ENCODE assay signal across 21 cellular contexts in the genomic region with DNA sequence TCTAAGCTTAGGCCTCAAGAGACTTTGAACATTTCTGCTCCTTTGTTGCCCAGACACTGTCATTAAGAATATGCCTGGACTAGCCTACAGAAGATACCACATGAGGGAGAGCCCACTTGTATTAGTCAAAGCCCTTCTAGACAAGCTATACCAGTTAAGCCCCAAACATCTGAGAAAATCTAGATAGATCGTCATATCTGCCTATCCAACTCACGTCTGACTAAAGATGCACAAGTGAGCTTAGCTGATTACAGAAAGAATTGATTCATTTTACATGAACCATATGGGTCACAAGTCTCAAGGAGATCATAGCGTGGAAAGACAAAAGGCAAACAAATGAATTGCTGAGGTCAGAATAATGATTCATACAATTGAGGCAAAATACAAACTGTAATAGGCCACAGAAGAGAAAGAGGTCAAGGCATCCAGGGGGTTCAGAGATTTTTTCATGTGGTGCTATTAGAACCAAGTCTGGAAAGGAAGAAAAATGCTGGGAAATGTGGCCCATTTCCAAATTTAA.
DNase-seq lines count a peak whose midpoint lies in the region; ATAC-seq, FAIRE-seq and TF ChIP-seq lines count a peak whose summit lies in the region.
"Had no signal": no experiment of that assay in that cellular context is flagged by ENCODE, and none has a peak within 500 bp of the region (broad histone marks: within the 10 kb centered on the region; RNA-seq: fewer than 3 reads in every experiment).

No MANE protein-coding gene starts in this region.

- H3K9me3 ChIP-seq in astrocyte (ENCODE audit: insufficient read depth, low read depth, low read length) (no peaks in the 10 kb centered on the region), fibroblast of lung (ENCODE audit: control insufficient read depth, insufficient read depth, low read depth, low read length) (no peaks in the 10 kb centered on the region), neuronal stem cell (replicated peaks in 1 of 2; ENCODE audit: control insufficient read depth in 2 of 2, insufficient read depth in 1 of 2, low read depth in 1 of 2, low read length in 2 of 2) (no peaks in the 10 kb centered on the region)
- H3K9me3 ChIP-seq: A549; BLaER1 treated with 17β-estradiol and CSF1 and Interleukin-3, amounts not matched to agents 10 nM and 100 nM; SK-N-SH had no signal

- no peak overlapping the region for H3K23ac ChIP-seq in neuronal stem cell (ENCODE audit: low read depth, low read length, poor library complexity)

- H3K36me3 ChIP-seq in astrocyte (ENCODE audit: insufficient read depth, low read length) (no peaks in the 10 kb centered on the region), fibroblast of lung (ENCODE audit: control insufficient read depth, insufficient read depth, low read length) (no peaks in the 10 kb centered on the region), neuronal stem cell (replicated peaks in 1 of 2; ENCODE audit: control insufficient read depth in 2 of 2, insufficient read depth in 2 of 2, low read length in 2 of 2) (no peaks in the 10 kb centered on the region)
- H3K36me3 ChIP-seq: BLaER1 treated with 17β-estradiol and CSF1 and Interleukin-3, amounts not matched to agents 10 nM and 100 nM had no signal

- H2BK120ac ChIP-seq in neuronal stem cell (ENCODE audit: low read depth, low read length), result no peak overlapping the region

- no peaks in the 10 kb centered on the region for H3K79me1 ChIP-seq in neuronal stem cell (ENCODE audit: low read depth, low read length)

- no peak overlapping the region for H2BK12ac ChIP-seq in neuronal stem cell (ENCODE audit: low read length)

- H3K27me3 ChIP-seq in astrocyte (ENCODE audit: insufficient read depth, low read length), result no peaks in the 10 kb centered on the region
- no peaks in the 10 kb centered on the region for H3K27me3 ChIP-seq in fibroblast of lung (ENCODE audit: control insufficient read depth, insufficient read depth, low read length)
- H3K27me3 ChIP-seq in neuronal stem cell (ENCODE audit: control insufficient read depth in 3 of 3, insufficient read depth in 3 of 3, low read depth in 1 of 3, low read length in 3 of 3), result no peaks in the 10 kb centered on the region
- no peaks in the 10 kb centered on the region for H3K27me3 ChIP-seq in dorsolateral prefrontal cortex
- H3K27me3 ChIP-seq: BLaER1 treated with 17β-estradiol and CSF1 and Interleukin-3, amounts not matched to agents 10 nM and 100 nM had no signal

- no peak overlapping the region for H3K14ac ChIP-seq in neuronal stem cell (ENCODE audit: low read length)

- H4K20me1 ChIP-seq in astrocyte (ENCODE audit: insufficient read depth, low read length), result no peaks in the 10 kb centered on the region
- H4K20me1 ChIP-seq in fibroblast of lung (ENCODE audit: control insufficient read depth, extremely low read depth, insufficient read depth, low read length), result no peaks in the 10 kb centered on the region
- H4K20me1 ChIP-seq: BLaER1 treated with 17β-estradiol and CSF1 and Interleukin-3, amounts not matched to agents 10 nM and 100 nM had no signal

- no peak for TF ChIP-seq CTCF in astrocyte (IDR thresholded peaks at IDR 0.05; ENCODE audit: insufficient read depth, low read depth, low read length)
- TF ChIP-seq CTCF in fibroblast of lung (conservative IDR thresholded peaks at IDR 0.05 in 1 of 2, IDR thresholded peaks at IDR 0.05 in 1 of 2; ENCODE audit: low read depth in 1 of 2, low read length in 2 of 2), result no peak
- TF ChIP-seq CTCF in dorsolateral prefrontal cortex (IDR thresholded peaks at IDR 0.05 in 54 of 56, conservative IDR thresholded peaks at IDR 0.05 in 2 of 56; ENCODE audit: low read depth in 1 of 56, partially characterized antibody in 56 of 56), result no peak

- no peak overlapping the region for H3K9ac ChIP-seq in astrocyte (ENCODE audit: low read length)
- no peak overlapping the region for H3K9ac ChIP-seq in fibroblast of lung (ENCODE audit: insufficient read depth, low read length)
- no peak overlapping the region for H3K9ac ChIP-seq in neuronal stem cell (ENCODE audit: low read depth, low read length, poor library complexity)
- H3K9ac ChIP-seq: BLaER1 treated with 17β-estradiol and CSF1 and Interleukin-3, amounts not matched to agents 10 nM and 100 nM; SK-N-SH had no signal

- H3K4me2 ChIP-seq in astrocyte (ENCODE audit: low read length) (no peak overlapping the region), fibroblast of lung (ENCODE audit: extremely low read depth, insufficient read depth, low read length) (no peak overlapping the region), neuronal stem cell (ENCODE audit: insufficient read depth, low read length, poor library complexity, severe bottlenecking) (no peak overlapping the region)
- H3K4me2 ChIP-seq: A549; BLaER1 treated with 17β-estradiol and CSF1 and Interleukin-3, amounts not matched to agents 10 nM and 100 nM; SK-N-SH had no signal

- CTCF ChIA-PET in activated naive CD4-positive, alpha-beta T cell treated with anti-CD3 and anti-CD28 coated beads, Interleukin-2, amount 10 ng/mL, durations not matched to agents 7 days and 5 days (lab: Charles Lee), result no interaction called here

- no peaks in the 10 kb centered on the region for H3K27me3 Mint-ChIP-seq in astrocyte (ENCODE audit: low read depth, unreplicated experiment)
- no peaks in the 10 kb centered on the region for H3K27me3 Mint-ChIP-seq in activated naive CD4-positive, alpha-beta T cell treated with anti-CD3 and anti-CD28 coated beads, Interleukin-2, amount 10 ng/mL, durations not matched to agents 7 days and 5 days
- H3K27me3 Mint-ChIP-seq: CD4-positive, alpha-beta T cell had no signal

- H2AFZ ChIP-seq in astrocyte (ENCODE audit: low read depth, low read length) (no peak overlapping the region), fibroblast of lung (ENCODE audit: low read length) (no peak overlapping the region), neuronal stem cell (ENCODE audit: low read length) (peak overlapping the region; percentile 47)

- H3K4me3 ChIP-seq in astrocyte (ENCODE audit: insufficient read depth, low read depth, low read length), result no peak overlapping the region
- H3K4me3 ChIP-seq in fibroblast of lung (replicated peaks in 1 of 4; ENCODE audit: control extremely low read depth in 1 of 4, insufficient read depth in 1 of 4, low read depth in 3 of 4, low read length in 4 of 4), result no peak overlapping the region
- no peak overlapping the region for H3K4me3 ChIP-seq in neuronal stem cell (ENCODE audit: low read length in 2 of 2)
- H3K4me3 ChIP-seq in dorsolateral prefrontal cortex, result no peak overlapping the region
- H3K4me3 ChIP-seq: A549; BLaER1 treated with 17β-estradiol and CSF1 and Interleukin-3, amounts not matched to agents 10 nM and 100 nM had no signal

- peak overlapping the region; percentile 67 for H3K27ac ChIP-seq in astrocyte (ENCODE audit: low read depth, low read length)
- no peak overlapping the region for H3K27ac ChIP-seq in fibroblast of lung (ENCODE audit: insufficient read depth, low read length)
- no peak overlapping the region for H3K27ac ChIP-seq in neuronal stem cell (replicated peaks; ENCODE audit: low read length)
- H3K27ac ChIP-seq in dorsolateral prefrontal cortex, result no peak overlapping the region
- H3K27ac ChIP-seq: A549; BLaER1 treated with 17β-estradiol and CSF1 and Interleukin-3, amounts not matched to agents 10 nM and 100 nM had no signal

- H3K9me3 Mint-ChIP-seq in astrocyte (ENCODE audit: unreplicated experiment), result peaks cover 1% of the 10 kb centered on the region
- H3K9me3 Mint-ChIP-seq in activated naive CD4-positive, alpha-beta T cell treated with anti-CD3 and anti-CD28 coated beads, Interleukin-2, amount 10 ng/mL, durations not matched to agents 7 days and 5 days, result peaks cover 11% of the 10 kb centered on the region

- no peak overlapping the region for H3K27ac Mint-ChIP-seq in astrocyte (ENCODE audit: unreplicated experiment)
- no peak overlapping the region for H3K27ac Mint-ChIP-seq in activated naive CD4-positive, alpha-beta T cell treated with anti-CD3 and anti-CD28 coated beads, Interleukin-2, amount 10 ng/mL, durations not matched to agents 7 days and 5 days
- H3K27ac Mint-ChIP-seq: CD4-positive, alpha-beta T cell had no signal

- H4K91ac ChIP-seq in neuronal stem cell (ENCODE audit: low read depth, low read length, poor library complexity), result no peak overlapping the region

- H2BK5ac ChIP-seq in neuronal stem cell (ENCODE audit: low read length), result no peak overlapping the region

- DNase-seq in M059J (ENCODE audit: low read depth) (peak; percentile 69), astrocyte (ENCODE audit: low read depth) (peak; percentile 18), fibroblast of lung (ENCODE audit: low read depth in 2 of 2) (peak; percentile 9 to 30), neuronal stem cell (ENCODE audit: low spot score) (no peak), dorsolateral prefrontal cortex (no peak)
- no peak for DNase-seq in activated naive CD4-positive, alpha-beta T cell treated with anti-CD3 and anti-CD28 coated beads, Interleukin-2, amount 10 ng/mL, durations not matched to agents 7 days and 5 days
- DNase-seq: AML-193; CD4-positive, alpha-beta T cell; H7; KBM-7; MM.1S; NCI-H2029; NCI-H446; NCI-H524 treated with DMSO at 0.1 percent for 48 hours; SK-N-SH; SW 1271 had no signal

- H3K4ac ChIP-seq in neuronal stem cell (ENCODE audit: low read length), result no peak overlapping the region

- WGBS in neuronal stem cell (ENCODE audit: extremely low coverage in 2 of 2, insufficient read length in 2 of 2, insufficient replicate concordance in 1 of 2), 2 donors, result no CpG with 5 or more reads among the region's 3 CpGs

- H3K79me2 ChIP-seq in astrocyte (ENCODE audit: insufficient read depth, low read length) (no peaks in the 10 kb centered on the region), fibroblast of lung (ENCODE audit: control insufficient read depth, insufficient read depth, low read length) (no peaks in the 10 kb centered on the region)

- no peaks in the 10 kb centered on the region for H3K36me3 Mint-ChIP-seq in astrocyte (ENCODE audit: low read depth, unreplicated experiment)
- no peaks in the 10 kb centered on the region for H3K36me3 Mint-ChIP-seq in activated naive CD4-positive, alpha-beta T cell treated with anti-CD3 and anti-CD28 coated beads, Interleukin-2, amount 10 ng/mL, durations not matched to agents 7 days and 5 days

- no peak overlapping the region for H4K8ac ChIP-seq in neuronal stem cell (ENCODE audit: low read depth, low read length)

- peaks cover 33% of the 10 kb centered on the region for H3K4me1 ChIP-seq in astrocyte (ENCODE audit: insufficient read depth, low read length)
- H3K4me1 ChIP-seq in fibroblast of lung (ENCODE audit: control insufficient read depth, extremely low read depth, insufficient read depth, low read length), result no peaks in the 10 kb centered on the region
- peaks cover 1 to 16% of the 10 kb centered on the region in 2 donors for H3K4me1 ChIP-seq in neuronal stem cell (ENCODE audit: control insufficient read depth in 2 of 2, insufficient read depth in 1 of 2, low read depth in 1 of 2, low read length in 2 of 2)
- H3K4me1 ChIP-seq: A549 had no signal

- H3K18ac ChIP-seq in neuronal stem cell (ENCODE audit: low read length), result no peak overlapping the region

- intact Hi-C loops in dorsolateral prefrontal cortex (cut with DNase I), result no loop called here

- no peak for ATAC-seq in GM19324 (IDR thresholded peaks at IDR 0.05; ENCODE audit: low FRiP score, unreplicated experiment)
- ATAC-seq: A549, HepG2 had no signal

- H3K4me1 Mint-ChIP-seq in astrocyte (ENCODE audit: low read depth, unreplicated experiment), result peaks cover 28% of the 10 kb centered on the region
- no peaks in the 10 kb centered on the region for H3K4me1 Mint-ChIP-seq in activated naive CD4-positive, alpha-beta T cell treated with anti-CD3 and anti-CD28 coated beads, Interleukin-2, amount 10 ng/mL, durations not matched to agents 7 days and 5 days

- H2AK5ac ChIP-seq in neuronal stem cell (ENCODE audit: low read depth, low read length), result no peak overlapping the region

- no peak overlapping the region for H3K4me3 Mint-ChIP-seq in astrocyte (ENCODE audit: unreplicated experiment)
- H3K4me3 Mint-ChIP-seq in activated naive CD4-positive, alpha-beta T cell treated with anti-CD3 and anti-CD28 coated beads, Interleukin-2, amount 10 ng/mL, durations not matched to agents 7 days and 5 days, result no peak overlapping the region
- H3K4me3 Mint-ChIP-seq: CD4-positive, alpha-beta T cell had no signal

- H2BK15ac ChIP-seq in neuronal stem cell (ENCODE audit: low read length), result no peak overlapping the region

- FAIRE-seq in astrocyte (lab: Jason Lieb, UNC), result no peak
- FAIRE-seq: A549, G401.6, HepG2 had no signal

Comparison
In these comparisons a context has a peak if more than half of its experiments do, and no peak if none do; other contexts are left out.
1. DNase-seq: peak in M059J (single experiment), astrocyte (single experiment) and fibroblast of lung (2 of 2); none in neuronal stem cell (single experiment), dorsolateral prefrontal cortex (0 of 10) and activated naive CD4-positive, alpha-beta T cell treated with anti-CD3 and anti-CD28 coated beads, Interleukin-2, amount 10 ng/mL, durations not matched to agents 7 days and 5 days (single experiment).